ENCODE assay signal across 1 cellular context in genomic region chr11:47259178-47259977, GRCh38.
A peak's percentile ranks its signal among the peaks of the same experiment; 100 is the strongest.
TF ChIP-seq lines count a peak whose summit lies in the region.

No MANE protein-coding gene starts in this region.

TF ChIP-seq in HepG2, 621 proteins besides CTCF, POLR2A, EP300 and RAD21 (continued from another document and continues in another):
- TF ChIP-seq USF2 (IDR thresholded peaks at IDR 0.05; ENCODE audit: low read depth, low read length) (no peak), USF2 (CRISPR knock-in tag; IDR thresholded peaks at IDR 0.05; ENCODE audit: borderline replicate concordance) (no peak), TBL1XR1 (IDR thresholded peaks at IDR 0.05; ENCODE audit: borderline replicate concordance, low read length, partially characterized antibody) (no peak), KDM5B (CRISPR knock-in tag; IDR thresholded peaks at IDR 0.05; ENCODE audit: borderline replicate concordance) (no peak), CENPT (CRISPR knock-in tag; IDR thresholded peaks at IDR 0.05; ENCODE audit: low read depth) (no peak), MAX (IDR thresholded peaks at IDR 0.05) (no peak), ZNF292 (CRISPR knock-in tag; IDR thresholded peaks at IDR 0.05; ENCODE audit: borderline replicate concordance, low read depth) (no peak), ARID2 (CRISPR knock-in tag; IDR thresholded peaks at IDR 0.05; ENCODE audit: borderline replicate concordance) (no peak), NFE2L1 (CRISPR knock-in tag; IDR thresholded peaks at IDR 0.05; ENCODE audit: borderline replicate concordance) (no peak), ZNF274 (CRISPR knock-in tag; IDR thresholded peaks at IDR 0.05) (0 out of 2 replicates have a peak, but pooled peaks have one; percentile 27), MAFF (IDR thresholded peaks at IDR 0.05; ENCODE audit: low read depth, low read length) (no peak), NFE2L2 (IDR thresholded peaks at IDR 0.05; ENCODE audit: low read length) (no peak), STAT5B (CRISPR knock-in tag; IDR thresholded peaks at IDR 0.05) (no peak), ZSCAN31 (CRISPR knock-in tag; IDR thresholded peaks at IDR 0.05; ENCODE audit: low read depth) (no peak), MTA3 (CRISPR knock-in tag; IDR thresholded peaks at IDR 0.05) (no peak), ZUFSP (CRISPR knock-in tag; IDR thresholded peaks at IDR 0.05; ENCODE audit: borderline replicate concordance) (no peak), GATAD2A (CRISPR knock-in tag; IDR thresholded peaks at IDR 0.05) (0 out of 2 replicates have a peak, but pooled peaks have one; percentile 34), ZNF547 (CRISPR knock-in tag; IDR thresholded peaks at IDR 0.05) (no peak), BHLHE40 (IDR thresholded peaks at IDR 0.05; ENCODE audit: low read length) (no peak), ELF4 (CRISPR knock-in tag; IDR thresholded peaks at IDR 0.05; ENCODE audit: borderline replicate concordance) (no peak), SMAD9 (CRISPR knock-in tag; IDR thresholded peaks at IDR 0.05) (no peak), BORCS8-MEF2B (CRISPR knock-in tag; IDR thresholded peaks at IDR 0.05) (no peak), TEAD2 (CRISPR knock-in tag; IDR thresholded peaks at IDR 0.05) (no peak), ZFY (CRISPR knock-in tag; IDR thresholded peaks at IDR 0.05) (peak; percentile 46; the same call in 1 of the 2 replicates), DBP (CRISPR knock-in tag; IDR thresholded peaks at IDR 0.05; ENCODE audit: not compliant biosample characterization) (no peak), KLF13 (CRISPR knock-in tag; IDR thresholded peaks at IDR 0.05) (no peak), ZBTB10 (CRISPR knock-in tag; IDR thresholded peaks at IDR 0.05; ENCODE audit: borderline replicate concordance) (no peak), AKAP8 (CRISPR knock-in tag; IDR thresholded peaks at IDR 0.05) (peak; percentile 56; the same call in 1 of the 2 replicates), EHMT2 (IDR thresholded peaks at IDR 0.05; ENCODE audit: borderline replicate concordance, low read depth, low read length) (no peak), SP4 (CRISPR knock-in tag; IDR thresholded peaks at IDR 0.05) (no peak), ZBTB8A (CRISPR knock-in tag; IDR thresholded peaks at IDR 0.05; ENCODE audit: borderline replicate concordance, low read depth) (no peak), SYNCRIP (IDR thresholded peaks at IDR 0.05; ENCODE audit: insufficient read depth, low read depth, low read length) (no peak), IKZF1 (IDR thresholded peaks at IDR 0.05) (no peak), ZNF776 (CRISPR knock-in tag; IDR thresholded peaks at IDR 0.05) (no peak), ZMYM2 (CRISPR knock-in tag; IDR thresholded peaks at IDR 0.05) (no peak), RARG (CRISPR knock-in tag; IDR thresholded peaks at IDR 0.05; ENCODE audit: low read depth) (no peak), ZNF382 (CRISPR knock-in tag; IDR thresholded peaks at IDR 0.05; ENCODE audit: borderline replicate concordance) (no peak), ZNF790 (CRISPR knock-in tag; IDR thresholded peaks at IDR 0.05; ENCODE audit: borderline replicate concordance) (no peak), TCF12 (IDR thresholded peaks at IDR 0.05) (no peak), TCF12 (CRISPR knock-in tag; IDR thresholded peaks at IDR 0.05) (no peak), BRD4 (CRISPR knock-in tag; IDR thresholded peaks at IDR 0.05) (no peak), ZBTB20 (CRISPR knock-in tag; IDR thresholded peaks at IDR 0.05; ENCODE audit: borderline replicate concordance, low read depth) (no peak), ZNF562 (CRISPR knock-in tag; IDR thresholded peaks at IDR 0.05; ENCODE audit: borderline replicate concordance) (no peak), REPIN1 (CRISPR knock-in tag; IDR thresholded peaks at IDR 0.05; ENCODE audit: borderline replicate concordance, low read depth) (0 out of 2 replicates have a peak, but pooled peaks have one; percentile 22), ZSCAN5A (CRISPR knock-in tag; IDR thresholded peaks at IDR 0.05; ENCODE audit: borderline replicate concordance) (no peak), FOXO4 (CRISPR knock-in tag; conservative IDR thresholded peaks at IDR 0.05) (no peak), SMARCC2 (IDR thresholded peaks at IDR 0.05) (no peak), ZC3H13 (CRISPR knock-in tag; IDR thresholded peaks at IDR 0.05) (no peak), IRF2 (CRISPR knock-in tag; IDR thresholded peaks at IDR 0.05) (no peak), ZNF232 (CRISPR knock-in tag; IDR thresholded peaks at IDR 0.05; ENCODE audit: borderline replicate concordance) (no peak), ZNF143 (CRISPR knock-in tag; IDR thresholded peaks at IDR 0.05) (no peak; the same call in 1 of the 2 replicates), ZNF260 (CRISPR knock-in tag; IDR thresholded peaks at IDR 0.05; ENCODE audit: borderline replicate concordance, low read depth) (no peak), PLSCR1 (CRISPR knock-in tag; IDR thresholded peaks at IDR 0.05; ENCODE audit: borderline replicate concordance) (no peak), ZNF549 (CRISPR knock-in tag; IDR thresholded peaks at IDR 0.05) (no peak), ZNF414 (CRISPR knock-in tag; IDR thresholded peaks at IDR 0.05) (no peak), DZIP1 (CRISPR knock-in tag; IDR thresholded peaks at IDR 0.05) (no peak), HINFP (CRISPR knock-in tag; IDR thresholded peaks at IDR 0.05; ENCODE audit: low read depth) (no peak)
